In the genomic region with DNA sequence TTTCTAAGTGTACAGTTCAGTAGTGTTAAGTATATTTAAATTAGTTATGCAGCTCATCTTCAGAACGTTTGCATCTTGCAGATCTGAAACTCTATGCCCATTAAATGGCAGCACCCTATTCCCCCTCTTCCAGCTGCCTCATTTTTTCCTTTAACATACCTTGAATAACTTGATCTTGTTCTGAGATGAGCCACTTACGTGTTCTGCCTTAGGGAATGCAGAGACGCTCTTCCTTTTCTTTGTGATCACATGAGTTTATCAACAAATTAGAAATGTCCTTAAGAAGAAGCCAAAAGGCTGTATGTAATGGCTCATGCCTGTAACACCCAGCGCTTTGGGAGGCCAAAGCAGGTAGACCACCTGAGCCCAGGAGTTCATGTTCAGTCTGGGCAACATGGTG, we compare ENCODE assay signal across 9 cellular contexts. TPM values are rescaled to one million over a fixed set of nuclear protein-coding genes. Genes with fewer than 3 reads are reported as not detected.
"Had no signal": no experiment of that assay in that cellular context is flagged by ENCODE, and none has a peak within 500 bp of the region (broad histone marks: within the 10 kb centered on the region; RNA-seq: fewer than 3 reads in every experiment).

No MANE protein-coding gene starts in this region.

- H3K9me3 Mint-ChIP-seq: HFFc6 had no signal

- H3K9me3 ChIP-seq: HAP-1 had no signal

- H3K4me1 ChIP-seq: HAP-1 had no signal

- H3K9ac ChIP-seq: GM23248 had no signal

- H3K4me3 Mint-ChIP-seq: HFFc6 had no signal

- H3K27ac ChIP-seq: GM23248 had no signal

- DNase-seq: GM23248, GOT3, H7, HFFc6, IMR-90 had no signal

- ATAC-seq: HCT116 had no signal

- H2AFZ ChIP-seq: GM23248 had no signal

- H3K27ac Mint-ChIP-seq: HFFc6 had no signal

- H3K4me3 ChIP-seq: GM23248, HAP-1 had no signal

RNA-seq across cellular contexts. Expression of gene SLC46A2, which starts 57.6 kb away (rescaled TPM):
- total RNA-seq: GM23248, H4, H7, HFFc6, HT-29, IMR-90 had no signal
- polyA plus RNA-seq: GM23248, IMR-90 had no signal
